Comparison of ENCODE assay signal across 8 cellular contexts in the genomic region with DNA sequence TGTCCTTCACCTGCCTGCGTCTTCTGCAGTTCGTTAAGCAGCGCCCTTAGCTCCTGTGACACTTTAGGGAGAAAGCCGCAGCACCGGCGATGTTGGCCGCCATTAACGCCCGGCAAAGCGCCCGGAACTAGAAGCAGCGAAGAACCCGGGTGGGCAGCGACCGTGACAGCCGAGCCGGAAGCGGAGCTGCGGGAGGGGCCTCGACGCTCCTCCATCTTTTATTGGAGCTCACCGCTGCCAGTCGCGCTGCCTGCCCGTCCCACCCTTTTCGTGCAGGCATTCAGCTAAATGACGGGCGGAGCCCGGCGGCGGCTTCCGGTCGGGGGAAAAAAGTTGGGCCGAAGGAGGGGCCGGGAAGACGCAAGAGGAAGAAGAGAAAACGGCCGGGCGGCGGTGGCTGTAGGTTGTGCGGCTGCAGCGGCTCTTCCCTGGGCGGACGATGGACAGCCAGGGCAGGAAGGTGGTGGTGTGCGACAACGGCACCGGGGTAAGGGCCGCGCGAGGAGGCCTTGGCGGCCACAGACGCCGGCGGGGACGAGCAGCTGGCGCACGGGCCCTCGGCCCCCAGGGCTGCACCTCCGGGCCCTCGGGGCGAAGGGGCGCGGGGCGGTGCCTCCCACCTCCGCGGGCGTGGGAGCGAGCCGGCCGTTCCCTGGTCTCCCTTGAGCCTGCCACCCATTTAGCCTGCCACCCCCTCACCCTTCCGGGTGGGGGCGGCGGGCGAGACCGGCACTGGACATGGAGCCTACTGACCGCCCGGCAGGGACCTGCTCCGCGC. TPM values are rescaled to one million over a fixed set of nuclear protein-coding genes. Genes with fewer than 3 reads are reported as not detected.
DNase-seq lines count a peak whose midpoint lies in the region; ATAC-seq lines count a peak whose summit lies in the region.

A gene (plus strand): TSS at position 361 of the 778 bp plus-strand sequence. CDS start 79 bp downstream, at position 440.

- peak within 1 kb of the TSS; percentile 98 for H3K4me3 Mint-ChIP-seq in activated CD8-positive, alpha-beta memory T cell treated with anti-CD3 and anti-CD28 coated beads, Interleukin-2, amount 10 ng/mL, durations not matched to agents 7 days and 5 days

- peaks cover 28% of the 10 kb centered on the region for H3K36me3 Mint-ChIP-seq in activated CD8-positive, alpha-beta memory T cell treated with anti-CD3 and anti-CD28 coated beads, Interleukin-2, amount 10 ng/mL, durations not matched to agents 7 days and 5 days

- peak; percentile 92 for DNase-seq in COR-L47 (lab: John Stamatoyannopoulos, UW)
- peak; percentile 20 to 96 (median 91) for DNase-seq in HUDEP-2 (lab: John Stamatoyannopoulos, UW; ENCODE audit: unreplicated experiment in 76 of 76)
- peak; percentile 94 for DNase-seq in NT2/D1 (ENCODE audit: low read depth, low spot score)
- DNase-seq in activated CD8-positive, alpha-beta memory T cell treated with anti-CD3 and anti-CD28 coated beads, Interleukin-2, amount 10 ng/mL, durations not matched to agents 7 days and 5 days = peak; percentile 97
- peak; percentile 98 for DNase-seq in mesendoderm
- DNase-seq in stimulated activated CD8-positive, alpha-beta memory T cell treated with anti-CD3 and anti-CD28 coated beads, Interleukin-15, amount 100 ng/mL, for 1 hour (ENCODE audit: low read depth) = peak; percentile 83

- H3K9ac ChIP-seq in NT2/D1 (ENCODE audit: insufficient read length, low read depth) (peak within 1 kb of the TSS; percentile 93), endocrine pancreas (ENCODE audit: control insufficient read depth, insufficient read depth, low read length) (peak within 1 kb of the TSS; percentile 76), mesendoderm (ENCODE audit: low read length) (peak within 1 kb of the TSS; percentile 93)

- peak within 1 kb of the TSS; percentile 94 for H3K4me3 ChIP-seq in NT2/D1 (ENCODE audit: insufficient read length, low read depth)
- H3K4me3 ChIP-seq in endocrine pancreas (ENCODE audit: control insufficient read depth, insufficient read depth, low read length) = peak within 1 kb of the TSS; percentile 81
- peak within 1 kb of the TSS; percentile 71 for H3K4me3 ChIP-seq in mesendoderm (ENCODE audit: low read length)

- H4K5ac ChIP-seq in mesendoderm (ENCODE audit: low read length) = no peak within 1 kb of the TSS

- peak within 1 kb of the TSS; percentile 54 for H2BK120ac ChIP-seq in mesendoderm (ENCODE audit: low read depth, low read length)

- ATAC-seq in GM21381 (IDR thresholded peaks at IDR 0.05; ENCODE audit: unreplicated experiment) = peak; percentile 89
- peak; percentile 91 for ATAC-seq in activated CD8-positive, alpha-beta memory T cell treated with anti-CD3 and anti-CD28 coated beads, Interleukin-2, amount 10 ng/mL, durations not matched to agents 7 days and 5 days

- H3K4me1 ChIP-seq in NT2/D1 (ENCODE audit: insufficient read depth, insufficient read length) (no peaks in the 10 kb centered on the region), endocrine pancreas (ENCODE audit: control insufficient read depth, insufficient read depth, low read length) (peaks cover 8% of the 10 kb centered on the region), mesendoderm (ENCODE audit: control insufficient read depth, low read depth, low read length) (no peaks in the 10 kb centered on the region)

- peak within 1 kb of the TSS; percentile 90 for H3K4me2 ChIP-seq in mesendoderm (ENCODE audit: low read length)

- peak within 1 kb of the TSS; percentile 100 for H3K27ac Mint-ChIP-seq in activated CD8-positive, alpha-beta memory T cell treated with anti-CD3 and anti-CD28 coated beads, Interleukin-2, amount 10 ng/mL, durations not matched to agents 7 days and 5 days

- H3K23ac ChIP-seq in mesendoderm (ENCODE audit: low read length) = peak within 1 kb of the TSS; percentile 4

- CTCF ChIA-PET in activated CD8-positive, alpha-beta memory T cell treated with anti-CD3 and anti-CD28 coated beads, Interleukin-2, amount 10 ng/mL, durations not matched to agents 7 days and 5 days (lab: Charles Lee) = interaction anchor here (0.8 to 1.7 kb wide), 11 partner anchors 9 to 320 kb away, joined by 3 to 6 read pairs (median 4); a partner anchor contains a TSS

- WGBS in mesendoderm (ENCODE audit: extremely low coverage, insufficient coverage, low lambda C conversion rate) = no CpG with 5 or more reads among the region's 79 CpGs

- peak within 1 kb of the TSS; percentile 77 for H2BK5ac ChIP-seq in mesendoderm (ENCODE audit: low read length)

- H3K4me1 Mint-ChIP-seq in activated CD8-positive, alpha-beta memory T cell treated with anti-CD3 and anti-CD28 coated beads, Interleukin-2, amount 10 ng/mL, durations not matched to agents 7 days and 5 days = peaks cover 35% of the 10 kb centered on the region

- H4K8ac ChIP-seq in mesendoderm (ENCODE audit: low read depth, low read length) = peak within 1 kb of the TSS; percentile 1

- H3K4ac ChIP-seq in mesendoderm (ENCODE audit: low read depth, low read length) = peak within 1 kb of the TSS; percentile 82

- no peaks in the 10 kb centered on the region for H3K9me3 Mint-ChIP-seq in activated CD8-positive, alpha-beta memory T cell treated with anti-CD3 and anti-CD28 coated beads, Interleukin-2, amount 10 ng/mL, durations not matched to agents 7 days and 5 days (ENCODE audit: low read depth)

- H3K56ac ChIP-seq in mesendoderm (ENCODE audit: low read length) = peak within 1 kb of the TSS; percentile 98

- H3K79me2 ChIP-seq in mesendoderm (ENCODE audit: control insufficient read depth, insufficient read depth, low read length) = peaks cover 29% of the 10 kb centered on the region

- H3K18ac ChIP-seq in mesendoderm (ENCODE audit: low read length) = peak within 1 kb of the TSS; percentile 70

- no peak within 1 kb of the TSS for H2BK15ac ChIP-seq in mesendoderm (replicated peaks; ENCODE audit: low read depth)

- H3K36me3 ChIP-seq in NT2/D1 (ENCODE audit: insufficient read depth, insufficient read length, low read length) (peaks cover 18% of the 10 kb centered on the region), endocrine pancreas (ENCODE audit: control insufficient read depth, insufficient read depth, low read length) (no peaks in the 10 kb centered on the region), mesendoderm (ENCODE audit: control insufficient read depth, insufficient read depth, low read length) (no peaks in the 10 kb centered on the region)

- H3K27me3 ChIP-seq in NT2/D1 (ENCODE audit: insufficient read depth, insufficient read length) = no peaks in the 10 kb centered on the region
- H3K27me3 ChIP-seq in endocrine pancreas (ENCODE audit: control insufficient read depth, insufficient read depth, low read length) = no peaks in the 10 kb centered on the region
- no peaks in the 10 kb centered on the region for H3K27me3 ChIP-seq in mesendoderm (ENCODE audit: insufficient read depth, low read length, poor library complexity)

- H3K9me3 ChIP-seq in NT2/D1 (ENCODE audit: insufficient read depth, low read length) (no peaks in the 10 kb centered on the region), endocrine pancreas (ENCODE audit: control insufficient read depth, low read length) (no peaks in the 10 kb centered on the region)

- H3K79me1 ChIP-seq in mesendoderm (ENCODE audit: low read length) = peaks cover 7% of the 10 kb centered on the region

- peak within 1 kb of the TSS; percentile 89 for H3K27ac ChIP-seq in mesendoderm (ENCODE audit: low read depth, low read length)

- H2AK5ac ChIP-seq in mesendoderm (ENCODE audit: low read length) = no peak within 1 kb of the TSS

- no peaks in the 10 kb centered on the region for H3K27me3 Mint-ChIP-seq in activated CD8-positive, alpha-beta memory T cell treated with anti-CD3 and anti-CD28 coated beads, Interleukin-2, amount 10 ng/mL, durations not matched to agents 7 days and 5 days

RNA-seq across cellular contexts. Expression of the gene that starts here (rescaled TPM):
- total RNA-seq in activated CD8-positive, alpha-beta memory T cell treated with anti-CD3 and anti-CD28 coated beads, Interleukin-2, amount 10 ng/mL, durations not matched to agents 7 days and 5 days = 100 to 1,000 TPM; 367 to 502 TPM
- 104 TPM for polyA plus RNA-seq in mesendoderm (2013, experiment 1 of 2)
- polyA plus RNA-seq in mesendoderm (2013, experiment 2 of 2) = 104 TPM

Comparison
In these comparisons a context has a peak if more than half of its experiments do, and no peak if none do; other contexts are left out.
1. Peak in every context shown above with its lines: DNase-seq, ATAC-seq, H3K4me3 ChIP-seq and H3K27ac ChIP-seq.